ENCODE assay signal across 18 cellular contexts in genomic region chr1:151175036-151175741, GRCh38. TPM values are rescaled to one million over a fixed set of nuclear protein-coding genes. Genes with fewer than 3 reads are reported as not detected.
DNase-seq lines count a peak whose midpoint lies in the region; ATAC-seq, FAIRE-seq and TF ChIP-seq lines count a peak whose summit lies in the region.
"Had no signal": no experiment of that assay in that cellular context is flagged by ENCODE, and none has a peak within 500 bp of the region (broad histone marks: within the 10 kb centered on the region; RNA-seq: fewer than 3 reads in every experiment).

No MANE protein-coding gene starts in this region.

- H3K4me1 Mint-ChIP-seq in CD14-positive monocyte (peaks cover 7% of the 10 kb centered on the region), T-helper 17 cell (peaks cover 8% of the 10 kb centered on the region), neural crest cell (no peaks in the 10 kb centered on the region)

- TF ChIP-seq CTCF in CD14-positive monocyte (IDR thresholded peaks at IDR 0.05) (no peak), neural crest cell (conservative IDR thresholded peaks at IDR 0.05) (no peak), ovary (IDR thresholded peaks at IDR 0.05) (no peak)

- peaks cover 70 to 88% of the 10 kb centered on the region in 2 donors for H3K36me3 Mint-ChIP-seq in CD14-positive monocyte
- H3K36me3 Mint-ChIP-seq in T-helper 17 cell (ENCODE audit: low read depth): peaks cover 16% of the 10 kb centered on the region
- H3K36me3 Mint-ChIP-seq in neural crest cell (ENCODE audit: low read depth): peaks cover 12% of the 10 kb centered on the region

- H3K4me3 ChIP-seq in ovary: no peak overlapping the region
- H3K4me3 ChIP-seq: K562 had no signal

- no peak for FAIRE-seq in frontal cortex (lab: Jason Lieb, UNC)

- DNase-seq in CD14-positive monocyte (ENCODE audit: low spot score): no peak
- no peak for DNase-seq in T-helper 17 cell
- peak; percentile 59 for DNase-seq in frontal cortex (ENCODE audit: low spot score in 2 of 2)
- DNase-seq in neural crest cell (ENCODE audit: low read depth, low spot score): no peak
- no peak for DNase-seq in ovary
- no peak for DNase-seq in NCI-H1105 (lab: John Stamatoyannopoulos, UW)
- DNase-seq in HUDEP-2 (lab: John Stamatoyannopoulos, UW; ENCODE audit: unreplicated experiment in 76 of 76): no peak
- DNase-seq: activated CD4-positive, alpha-beta T cell treated with anti-CD3 and anti-CD28 coated beads for 4 hours; BE2C; EL; NCI-H526 treated with DMSO at 0.1 percent for 48 hours; RPMI8226; stimulated activated CD4-positive, alpha-beta T cell treated with anti-CD3 and anti-CD28 coated beads, Interleukin-4, amount 100 ng/mL, for 1 hour had no signal

- no peak overlapping the region for H3K27ac ChIP-seq in ovary

- 46 to 48% (median 46%) methylated on average over 6 of the region's 6 CpGs for WGBS in ovary, 3 donors

- H3K27me3 ChIP-seq in ovary: no peaks in the 10 kb centered on the region
- H3K27me3 ChIP-seq: BE2C had no signal

- H3K27me3 Mint-ChIP-seq in CD14-positive monocyte (ENCODE audit: low read depth in 3 of 3) (no peaks in the 10 kb centered on the region), T-helper 17 cell (no peaks in the 10 kb centered on the region), neural crest cell (ENCODE audit: low read depth) (no peaks in the 10 kb centered on the region)
- H3K27me3 Mint-ChIP-seq: progenitor cell of endocrine pancreas had no signal

- H3K27ac Mint-ChIP-seq in CD14-positive monocyte (peak overlapping the region in 4 of 7 donors; percentile 44 to 73 (median 61)), T-helper 17 cell (peak overlapping the region; percentile 67), neural crest cell (ENCODE audit: unreplicated experiment) (no peak overlapping the region)
- H3K27ac Mint-ChIP-seq: activated T-helper 1 cell treated with anti-CD3 and anti-CD28 coated beads, Interleukin-12 subunit alpha, Interleukin-12 subunit beta, Interleukin-2, Interleukin-4 antibody, amounts not matched to agents 30 ng/mL and 10 ng/mL and 1 ng/mL, durations not matched to agents 14 hours and 24 hours and 36 hours; progenitor cell of endocrine pancreas; T-helper 2 cell treated with Interferon-gamma antibody and Interleukin-4, amounts not matched to agents 5 μg/mL and 100 μg/mL, for 36 hours had no signal

- H3K4me3 Mint-ChIP-seq in CD14-positive monocyte (no peak overlapping the region), T-helper 17 cell (no peak overlapping the region), neural crest cell (peak overlapping the region; percentile 13)
- H3K4me3 Mint-ChIP-seq: activated T-helper 1 cell treated with anti-CD3 and anti-CD28 coated beads, Interleukin-12 subunit alpha, Interleukin-12 subunit beta, Interleukin-2, Interleukin-4 antibody, amounts not matched to agents 30 ng/mL and 10 ng/mL and 1 ng/mL, durations not matched to agents 14 hours and 24 hours and 36 hours; T-helper 2 cell treated with Interferon-gamma antibody and Interleukin-4, amounts not matched to agents 5 μg/mL and 100 μg/mL, for 36 hours had no signal

- no peak for TF ChIP-seq EP300 in ovary (IDR thresholded peaks at IDR 0.05)

- intact Hi-C loops in CD14-positive monocyte (cut with micrococcal nuclease) (no loop called here), ovary (cut with DNase I) (no loop called here)

- no peak for TF ChIP-seq POLR2A in ovary (IDR thresholded peaks at IDR 0.05)

- H3K9me3 ChIP-seq in T-helper 17 cell (ENCODE audit: control insufficient read depth, low read length, poor library complexity, severe bottlenecking) (no peaks in the 10 kb centered on the region), ovary (no peaks in the 10 kb centered on the region)
- H3K9me3 ChIP-seq: BE2C had no signal

- H3K9me3 Mint-ChIP-seq in CD14-positive monocyte (no peaks in the 10 kb centered on the region), neural crest cell (no peaks in the 10 kb centered on the region)
- H3K9me3 Mint-ChIP-seq: activated T-helper 1 cell treated with anti-CD3 and anti-CD28 coated beads, Interleukin-12 subunit alpha, Interleukin-12 subunit beta, Interleukin-2, Interleukin-4 antibody, amounts not matched to agents 30 ng/mL and 10 ng/mL and 1 ng/mL, durations not matched to agents 14 hours and 24 hours and 36 hours; T-helper 2 cell treated with Interferon-gamma antibody and Interleukin-4, amounts not matched to agents 5 μg/mL and 100 μg/mL, for 36 hours had no signal

- no peak for ATAC-seq in T-helper 17 cell
- no peak for ATAC-seq in GM18870 (IDR thresholded peaks at IDR 0.05; ENCODE audit: unreplicated experiment)

- H3K36me3 ChIP-seq in ovary: no peaks in the 10 kb centered on the region

- H3K4me1 ChIP-seq in ovary (ENCODE audit: insufficient read depth): no peaks in the 10 kb centered on the region
- H3K4me1 ChIP-seq: BE2C had no signal

RNA-seq across cellular contexts. Expression of gene TMOD4, which starts 0.6 kb away (rescaled TPM):
- polyA plus RNA-seq in CD14-positive monocyte (not detected), ovary (under 1 TPM in 1 of 2 donors, not detected in 1; 0.15 TPM)
- total RNA-seq in T-helper 17 cell (1 to 10 TPM; 1.0 to 3.0 TPM), frontal cortex (not detected), neural crest cell (1.6 and 2.7 TPM in 2 replicates), ovary (1 to 10 TPM in 2 of 7 donors, under 1 TPM in 3, not detected in 2; 0.42 to 1.4 (median 0.88) TPM)

RNA-seq across cellular contexts. Expression of gene SCNM1, which starts 9.2 kb away (rescaled TPM):
- polyA plus RNA-seq in CD14-positive monocyte (100 to 1,000 TPM; 103 to 110 TPM), ovary (10 to 100 TPM; 33.0 to 38.9 TPM)
- total RNA-seq in T-helper 17 cell (10 to 100 TPM; 33.7 to 37.8 TPM), frontal cortex (27.3 TPM), neural crest cell (48.7 and 57.1 TPM in 2 replicates), ovary (10 to 100 TPM; 18.6 to 32.7 (median 22.7) TPM)

RNA-seq across cellular contexts. Expression of gene LYSMD1, which starts 9.5 kb away (rescaled TPM):
- polyA plus RNA-seq in CD14-positive monocyte (under 1 TPM in 1 of 2 donors, not detected in 1; 0.24 TPM), ovary (10 to 100 TPM; 14.3 to 15.5 TPM)
- total RNA-seq in T-helper 17 cell (under 1 TPM; 0.39 to 0.70 TPM), frontal cortex (24.1 TPM), neural crest cell (11.2 and 11.9 TPM in 2 replicates), ovary (10 to 100 TPM; 12.6 to 20.3 (median 14.3) TPM)

RNA-seq across cellular contexts. Expression of gene VPS72, which starts 14.8 kb away (rescaled TPM):
- polyA plus RNA-seq in CD14-positive monocyte (10 to 100 TPM; 37.7 to 43.3 TPM), ovary (10 to 100 TPM; 42.2 to 78.4 TPM)
- total RNA-seq in T-helper 17 cell (10 to 100 TPM; 27.4 to 33.2 TPM), frontal cortex (106 TPM), neural crest cell (134 and 135 TPM in 2 replicates), ovary (10 to 100 TPM; 24.5 to 53.1 (median 48.9) TPM)

RNA-seq across cellular contexts. Expression of gene TNFAIP8L2, which starts 18.7 kb away (rescaled TPM):
- polyA plus RNA-seq in CD14-positive monocyte (100 to 1,000 TPM; 103 to 104 TPM), ovary (1 to 10 TPM; 2.1 to 4.6 TPM)
- total RNA-seq in T-helper 17 cell (1 to 10 TPM; 3.6 to 5.4 TPM), frontal cortex (0.82 TPM), neural crest cell (not detected in 2 replicates), ovary (1 to 10 TPM in 5 of 7 donors, under 1 TPM in 2; 0.48 to 3.8 (median 1.2) TPM)
- total RNA-seq: progenitor cell of endocrine pancreas had no signal

Comparison
In these comparisons a context has a peak if more than half of its experiments do, and no peak if none do; other contexts are left out.
1. DNase-seq: peak in frontal cortex (2 of 2); none in CD14-positive monocyte (single experiment), T-helper 17 cell (0 of 3), neural crest cell (single experiment), ovary (0 of 5), NCI-H1105 (single experiment) and HUDEP-2 (0 of 76).